27 cellular contexts compared by ENCODE assay signal in the genomic region with DNA sequence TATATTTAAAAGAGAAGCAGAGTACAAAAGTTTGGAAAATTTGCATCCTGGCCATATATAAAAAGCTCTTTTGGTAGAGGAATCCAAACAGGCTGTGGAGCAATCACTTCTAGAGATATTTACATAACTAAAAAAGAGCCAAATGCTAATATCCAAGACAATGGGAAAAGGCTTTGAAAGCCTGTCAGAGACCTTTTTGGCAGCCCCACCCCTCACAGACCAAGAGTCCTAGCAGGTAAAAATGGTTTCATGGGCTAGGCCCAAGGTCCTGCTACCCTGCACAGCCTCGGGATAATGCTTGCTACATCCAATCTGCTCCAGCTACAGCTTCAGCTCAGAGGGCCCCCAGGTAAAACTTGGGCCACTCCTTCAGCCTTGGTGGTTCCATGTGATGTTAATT.
"Had no signal": no experiment of that assay in that cellular context is flagged by ENCODE, and none has a peak within 500 bp of the region (broad histone marks: within the 10 kb centered on the region; RNA-seq: fewer than 3 reads in every experiment).

No MANE protein-coding gene starts in this region.

- H3K27ac ChIP-seq: body of pancreas had no signal

- H3K4me3 ChIP-seq: body of pancreas, MG63 had no signal

- H3K36me3 ChIP-seq: MG63 had no signal

- H3K27me3 ChIP-seq: body of pancreas, MG63 had no signal

- DNase-seq: activated B cell treated with CpG ODN at 0.5 μM for 24 hours; activated CD4-positive, alpha-beta T cell treated with anti-CD3 and anti-CD28 coated beads for 1 hour; activated CD4-positive, alpha-beta T cell treated with anti-CD3 and anti-CD28 coated beads, Interleukin-2, amount 10 ng/mL, durations not matched to agents 24 days and 14 days; activated CD4-positive, alpha-beta T cell treated with anti-CD3 and anti-CD28 coated beads, Interleukin-2, amount 50 U/mL, for 48 hours; activated CD8-positive, alpha-beta memory T cell treated with anti-CD3 and anti-CD28 coated beads, Interleukin-2, amount 10 ng/mL, durations not matched to agents 7 days and 5 days; activated effector memory CD4-positive, alpha-beta T cell treated with Interleukin-2 at 50 U/mL for 16 hours; activated naive CD4-positive, alpha-beta T cell; activated T-cell treated with anti-CD3 and anti-CD28 coated beads, Interleukin-2, amount 50 U/mL, for 24 hours; aorta; body of pancreas; central memory CD4-positive, alpha-beta T cell; MG63; MV-4-11; NCI-H1092 treated with DMSO at 0.1 percent for 48 hours; NCI-H1417 treated with DMSO at 0.1 percent for 48 hours; NCI-H1694; NCI-H2029; NCI-H2107; NCI-H2171 treated with DMSO at 0.1 percent for 48 hours; NCI-H226; NCI-H526 treated with DMSO at 0.1 percent for 48 hours; NCI-H82; NK-92 treated with Interleukin-12 subunit alpha and Interleukin-12 subunit beta, amount 100 ng/mL, for 24 hours; PC-3; SHP77 treated with DMSO at 0.1 percent for 48 hours; T-helper 17 cell; T-helper 9 cell had no signal

- H3K4me1 ChIP-seq: body of pancreas had no signal

- H3K9me3 ChIP-seq: body of pancreas, MG63 had no signal

- ATAC-seq: activated CD8-positive, alpha-beta memory T cell treated with anti-CD3 and anti-CD28 coated beads, Interleukin-2, amount 10 ng/mL, durations not matched to agents 7 days and 5 days; body of pancreas; PC-3; T-helper 17 cell had no signal
